ENCODE assay signal across 14 cellular contexts in genomic region chr18:463442-464310, GRCh38. TPM values are rescaled to one million over a fixed set of nuclear protein-coding genes. Genes with fewer than 3 reads are reported as not detected.
A peak's percentile ranks its signal among the peaks of the same experiment; 100 is the strongest.
DNase-seq lines count a peak whose midpoint lies in the region; ATAC-seq, FAIRE-seq and TF ChIP-seq lines count a peak whose summit lies in the region.
"Had no signal": no experiment of that assay in that cellular context is flagged by ENCODE, and none has a peak within 500 bp of the region (broad histone marks: within the 10 kb centered on the region; RNA-seq: fewer than 3 reads in every experiment).

No MANE protein-coding gene starts in this region.

- H3K9me3 ChIP-seq in A673 (ENCODE audit: low read depth, low read length, poor library complexity, severe bottlenecking) = no peaks in the 10 kb centered on the region
- H3K9me3 ChIP-seq in astrocyte (ENCODE audit: insufficient read depth, low read depth, low read length) = no peaks in the 10 kb centered on the region
- H3K9me3 ChIP-seq: body of pancreas, SJCRH30, vagina had no signal

- H3K9me3 Mint-ChIP-seq in astrocyte (ENCODE audit: unreplicated experiment) = no peaks in the 10 kb centered on the region
- no peaks in the 10 kb centered on the region for H3K9me3 Mint-ChIP-seq in activated T-helper 1 cell treated with anti-CD3 and anti-CD28 coated beads, Interleukin-12 subunit alpha, Interleukin-12 subunit beta, Interleukin-2, Interleukin-4 antibody, amounts not matched to agents 30 ng/mL and 10 ng/mL and 1 ng/mL, durations not matched to agents 14 hours and 24 hours and 36 hours

- peak overlapping the region; percentile 58 for H3K4me2 ChIP-seq in astrocyte (ENCODE audit: low read length)

- peaks cover 15% of the 10 kb centered on the region for H3K4me1 Mint-ChIP-seq in astrocyte (ENCODE audit: low read depth, unreplicated experiment)
- no peaks in the 10 kb centered on the region for H3K4me1 Mint-ChIP-seq in activated T-helper 1 cell treated with anti-CD3 and anti-CD28 coated beads, Interleukin-12 subunit alpha, Interleukin-12 subunit beta, Interleukin-2, Interleukin-4 antibody, amounts not matched to agents 30 ng/mL and 10 ng/mL and 1 ng/mL, durations not matched to agents 14 hours and 24 hours and 36 hours (ENCODE audit: low read depth)

- H3K27me3 Mint-ChIP-seq in astrocyte (ENCODE audit: low read depth, unreplicated experiment) = no peaks in the 10 kb centered on the region
- H3K27me3 Mint-ChIP-seq in activated T-helper 1 cell treated with anti-CD3 and anti-CD28 coated beads, Interleukin-12 subunit alpha, Interleukin-12 subunit beta, Interleukin-2, Interleukin-4 antibody, amounts not matched to agents 30 ng/mL and 10 ng/mL and 1 ng/mL, durations not matched to agents 14 hours and 24 hours and 36 hours (ENCODE audit: insufficient read depth) = peaks cover 14% of the 10 kb centered on the region

- CTCF ChIA-PET in A673 (lab: Charles Lee) = no interaction called here

- H3K27me3 ChIP-seq in A673 (replicated peaks; ENCODE audit: insufficient read depth, low read depth, low read length, poor library complexity) = no peaks in the 10 kb centered on the region
- no peaks in the 10 kb centered on the region for H3K27me3 ChIP-seq in astrocyte (ENCODE audit: insufficient read depth, low read length)
- H3K27me3 ChIP-seq: body of pancreas, SJCRH30, vagina had no signal

- no peaks in the 10 kb centered on the region for H4K20me1 ChIP-seq in astrocyte (ENCODE audit: insufficient read depth, low read length)

- DNase-seq in A673 (ENCODE audit: low spot score) (peak; percentile 10), M059J (ENCODE audit: low read depth) (peak; percentile 54), astrocyte (ENCODE audit: low read depth) (no peak), left lobe of liver (ENCODE audit: low spot score) (no peak), GM19238 (ENCODE audit: insufficient read length, low spot score) (no peak), hippocampal formation (lab: John Stamatoyannopoulos, UW) (no peak), inferior parietal cortex (ENCODE audit: extremely low spot score) (no peak)
- no peak for DNase-seq in activated T-helper 1 cell treated with anti-CD3 and anti-CD28 coated beads, Interleukin-12 subunit alpha, Interleukin-12 subunit beta, Interleukin-2, Interleukin-4 antibody, amounts not matched to agents 30 ng/mL and 10 ng/mL and 1 ng/mL, durations not matched to agents 14 hours and 24 hours and 36 hours (ENCODE audit: low spot score)
- DNase-seq: activated CD4-positive, alpha-beta T cell treated with anti-CD3 and anti-CD28 coated beads for 36 hours; activated T-cell treated with anti-CD3 and anti-CD28 coated beads, Interleukin-2, amount 50 U/mL, for 72 hours; Karpas-422; SJCRH30 had no signal

- H3K79me2 ChIP-seq in astrocyte (ENCODE audit: insufficient read depth, low read length) = no peaks in the 10 kb centered on the region

- H2AFZ ChIP-seq in astrocyte (ENCODE audit: low read depth, low read length) = no peak overlapping the region

- H3K36me3 ChIP-seq in A673 (ENCODE audit: insufficient read depth, low read length, poor library complexity, severe bottlenecking) (no peaks in the 10 kb centered on the region), astrocyte (ENCODE audit: insufficient read depth, low read length) (no peaks in the 10 kb centered on the region)
- H3K36me3 ChIP-seq: SJCRH30, vagina had no signal

- POLR2A ChIA-PET in A673 (lab: Charles Lee; ENCODE audit: low non-redundant PET) = no interaction called here

- no peak for FAIRE-seq in astrocyte (lab: Jason Lieb, UNC)

- intact Hi-C loops in A673 (cut with micrococcal nuclease; ENCODE audit: unreplicated experiment) = no loop called here
- intact Hi-C loops in activated T-helper 1 cell treated with anti-CD3 and anti-CD28 coated beads, Interleukin-12 subunit alpha, Interleukin-12 subunit beta, Interleukin-2, Interleukin-4 antibody, amounts not matched to agents 30 ng/mL and 10 ng/mL and 1 ng/mL, durations not matched to agents 14 hours and 24 hours and 36 hours (cut with micrococcal nuclease) = no loop called here

- ATAC-seq in left lobe of liver = peak; percentile 19
- ATAC-seq: activated CD4-positive, alpha-beta T cell treated with anti-CD3 and anti-CD28 coated beads for 36 hours; activated T-cell treated with anti-CD3 and anti-CD28 coated beads, Interleukin-2, amount 50 U/mL, for 72 hours; body of pancreas had no signal

- no TSS peak for BruUV-seq in A673 (replicated peaks; lab: Mats Ljungman, UMichigan)

- no peaks in the 10 kb centered on the region for H3K36me3 Mint-ChIP-seq in astrocyte (ENCODE audit: low read depth, unreplicated experiment)
- H3K36me3 Mint-ChIP-seq in activated T-helper 1 cell treated with anti-CD3 and anti-CD28 coated beads, Interleukin-12 subunit alpha, Interleukin-12 subunit beta, Interleukin-2, Interleukin-4 antibody, amounts not matched to agents 30 ng/mL and 10 ng/mL and 1 ng/mL, durations not matched to agents 14 hours and 24 hours and 36 hours (ENCODE audit: low read depth) = no peaks in the 10 kb centered on the region

- H3K4me1 ChIP-seq in A673 (ENCODE audit: insufficient read depth, low read length, poor library complexity, severe bottlenecking) (peaks cover 8% of the 10 kb centered on the region), astrocyte (ENCODE audit: insufficient read depth, low read length) (peaks cover 6% of the 10 kb centered on the region)
- H3K4me1 ChIP-seq: body of pancreas, SJCRH30 had no signal

- peak overlapping the region; percentile 54 for H3K27ac Mint-ChIP-seq in astrocyte (ENCODE audit: unreplicated experiment)
- H3K27ac Mint-ChIP-seq in activated T-helper 1 cell treated with anti-CD3 and anti-CD28 coated beads, Interleukin-12 subunit alpha, Interleukin-12 subunit beta, Interleukin-2, Interleukin-4 antibody, amounts not matched to agents 30 ng/mL and 10 ng/mL and 1 ng/mL, durations not matched to agents 14 hours and 24 hours and 36 hours = no peak overlapping the region
- H3K27ac Mint-ChIP-seq: activated CD4-positive, alpha-beta T cell treated with anti-CD3 and anti-CD28 coated beads for 36 hours; activated T-cell treated with anti-CD3 and anti-CD28 coated beads, Interleukin-2, amount 50 U/mL, for 72 hours had no signal

- no peak overlapping the region for H3K4me3 ChIP-seq in A673 (ENCODE audit: low read depth, low read length, poor library complexity, severe bottlenecking)
- no peak overlapping the region for H3K4me3 ChIP-seq in astrocyte (ENCODE audit: insufficient read depth, low read depth, low read length)
- H3K4me3 ChIP-seq: body of pancreas, SJCRH30, vagina had no signal

- TF ChIP-seq CTCF in A673 (conservative IDR thresholded peaks at IDR 0.05; ENCODE audit: low read depth, low read length) (no peak), astrocyte (IDR thresholded peaks at IDR 0.05; ENCODE audit: insufficient read depth, low read depth, low read length) (no peak)

- H3K4me3 Mint-ChIP-seq in astrocyte (ENCODE audit: unreplicated experiment) = no peak overlapping the region
- H3K4me3 Mint-ChIP-seq in activated T-helper 1 cell treated with anti-CD3 and anti-CD28 coated beads, Interleukin-12 subunit alpha, Interleukin-12 subunit beta, Interleukin-2, Interleukin-4 antibody, amounts not matched to agents 30 ng/mL and 10 ng/mL and 1 ng/mL, durations not matched to agents 14 hours and 24 hours and 36 hours = no peak overlapping the region
- H3K4me3 Mint-ChIP-seq: activated CD4-positive, alpha-beta T cell treated with anti-CD3 and anti-CD28 coated beads for 36 hours; activated T-cell treated with anti-CD3 and anti-CD28 coated beads, Interleukin-2, amount 50 U/mL, for 72 hours had no signal

- no peak overlapping the region for H3K27ac ChIP-seq in A673 (ENCODE audit: low read depth, low read length, poor library complexity, severe bottlenecking)
- H3K27ac ChIP-seq in astrocyte (ENCODE audit: low read depth, low read length) = no peak overlapping the region
- H3K27ac ChIP-seq: body of pancreas, SJCRH30, vagina had no signal

- H3K9ac ChIP-seq in astrocyte (ENCODE audit: low read length) = no peak overlapping the region

RNA-seq across cellular contexts. Expression of gene COLEC12, which starts 36.8 kb away (rescaled TPM):
- total RNA-seq in A673 (2021) = 0.86 and 1.5 TPM in 2 replicates
- 39.2 and 61.2 TPM in 2 replicates for total RNA-seq in M059J (2014; rRNA removed; shearing (Covaris generic))
- total RNA-seq in astrocyte = 11.6 and 13.2 TPM in 2 replicates
- 0.08 TPM for total RNA-seq in left lobe of liver
- total RNA-seq in activated T-helper 1 cell treated with anti-CD3 and anti-CD28 coated beads, Interleukin-12 subunit alpha, Interleukin-12 subunit beta, Interleukin-2, Interleukin-4 antibody, amounts not matched to agents 30 ng/mL and 10 ng/mL and 1 ng/mL, durations not matched to agents 14 hours and 24 hours and 36 hours = not detected in 2 replicates
- total RNA-seq: activated CD4-positive, alpha-beta T cell treated with anti-CD3 and anti-CD28 coated beads for 36 hours; SJCRH30 had no signal

Comparison
In these comparisons a context has a peak if more than half of its experiments do, and no peak if none do; other contexts are left out.
1. DNase-seq: peak in A673 (single experiment) and M059J (single experiment); none in astrocyte (single experiment), left lobe of liver (single experiment), GM19238 (single experiment), hippocampal formation (0 of 2), activated T-helper 1 cell treated with anti-CD3 and anti-CD28 coated beads, Interleukin-12 subunit alpha, Interleukin-12 subunit beta, Interleukin-2, Interleukin-4 antibody, amounts not matched to agents 30 ng/mL and 10 ng/mL and 1 ng/mL, durations not matched to agents 14 hours and 24 hours and 36 hours (single experiment) and inferior parietal cortex (single experiment).